33 cellular contexts compared by ENCODE assay signal in the genomic region with DNA sequence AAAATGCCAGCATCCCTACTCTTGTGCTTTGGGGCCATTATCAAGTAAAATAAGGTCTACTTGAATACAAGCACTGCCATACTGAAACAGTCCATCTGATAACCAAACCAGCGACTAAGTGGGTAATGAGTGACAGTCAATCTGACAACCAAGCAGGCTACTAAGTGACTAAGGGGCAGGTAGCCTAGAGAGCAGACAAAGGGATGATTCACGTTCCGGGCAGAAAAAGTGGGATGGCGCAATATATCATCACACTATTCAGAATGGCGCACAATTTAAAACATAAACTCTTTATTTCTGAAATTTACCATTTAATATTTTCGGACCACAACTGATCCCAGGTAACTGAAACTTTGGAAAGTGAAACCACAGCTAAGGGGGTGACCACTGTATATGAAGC. TPM values are rescaled to one million over a fixed set of nuclear protein-coding genes. Genes with fewer than 3 reads are reported as not detected.
DNase-seq lines count a peak whose midpoint lies in the region; ATAC-seq and TF ChIP-seq lines count a peak whose summit lies in the region.
"Had no signal": no experiment of that assay in that cellular context is flagged by ENCODE, and none has a peak within 500 bp of the region (broad histone marks: within the 10 kb centered on the region; RNA-seq: fewer than 3 reads in every experiment).

No MANE protein-coding gene starts in this region.

- no peaks in the 10 kb centered on the region for H3K36me3 ChIP-seq in mammary epithelial cell (ENCODE audit: insufficient read depth, low read length)
- H3K36me3 ChIP-seq in upper lobe of left lung = no peaks in the 10 kb centered on the region
- no peaks in the 10 kb centered on the region for H3K36me3 ChIP-seq in prostate gland
- H3K36me3 ChIP-seq: cardiac muscle cell, left ventricle myocardium inferior, MG63, stomach had no signal

- no peaks in the 10 kb centered on the region for H3K27me3 ChIP-seq in mammary epithelial cell (ENCODE audit: insufficient read depth, low read length)
- H3K27me3 ChIP-seq in upper lobe of left lung = no peaks in the 10 kb centered on the region
- H3K27me3 ChIP-seq in prostate gland (replicated peaks; ENCODE audit: insufficient read depth) = no peaks in the 10 kb centered on the region
- H3K27me3 ChIP-seq: cardiac muscle cell, MG63, stomach had no signal

- no peak overlapping the region for H3K9ac ChIP-seq in mammary epithelial cell (ENCODE audit: insufficient read depth, low read length)

- H3K9me3 Mint-ChIP-seq in HFFc6 = no peaks in the 10 kb centered on the region
- H3K9me3 Mint-ChIP-seq: activated B cell treated with CpG ODN at 0.5 μM for 24 hours; activated CD4-positive, alpha-beta T cell treated with anti-CD3 and anti-CD28 coated beads, Interleukin-2, amount 10 ng/mL, durations not matched to agents 7 days and 5 days; GM23338 had no signal

- dilution Hi-C loops in mammary epithelial cell (cut with HindIII; ENCODE audit: low sequenced_read_pairs) = no loop called here

- H3K36me3 Mint-ChIP-seq in HFFc6 (ENCODE audit: low read depth) = peaks cover 86% of the 10 kb centered on the region
- H3K36me3 Mint-ChIP-seq: activated naive CD8-positive, alpha-beta T cell; CD14-positive monocyte had no signal

- no peak overlapping the region for H3K4me2 ChIP-seq in mammary epithelial cell (ENCODE audit: insufficient read depth, low read depth, low read length)
- H3K4me2 ChIP-seq: GM23338 had no signal

- WGBS in mammary epithelial cell (ENCODE audit: low coverage, missing lambda C conversion rate) = 71% methylated on average over 6 of the region's 6 CpGs
- 93 to 95% methylated on average over 6 of the region's 6 CpGs for WGBS in upper lobe of left lung, 2 donors
- WGBS in prostate gland = 95% methylated on average over 6 of the region's 6 CpGs

- H3K9me3 ChIP-seq in mammary epithelial cell (replicated peaks; ENCODE audit: insufficient read depth, low read length) (no peaks in the 10 kb centered on the region), upper lobe of left lung (no peaks in the 10 kb centered on the region), prostate gland (no peaks in the 10 kb centered on the region)
- H3K9me3 ChIP-seq: Caco-2, left ventricle myocardium inferior, MG63, stomach had no signal

- H3K4me1 ChIP-seq in mammary epithelial cell (ENCODE audit: insufficient read depth, low read length) (peaks cover 3% of the 10 kb centered on the region), upper lobe of left lung (peaks cover 0 to 9% (median under 1%) of the 10 kb centered on the region in 4 donors), prostate gland (replicated peaks) (no peaks in the 10 kb centered on the region)
- H3K4me1 ChIP-seq: Caco-2 had no signal

- peaks cover 99% of the 10 kb centered on the region for H3K4me1 Mint-ChIP-seq in HFFc6 (ENCODE audit: low read depth)
- H3K4me1 Mint-ChIP-seq: activated B cell treated with CpG ODN at 0.5 μM for 24 hours; activated CD4-positive, alpha-beta T cell treated with anti-CD3 and anti-CD28 coated beads, Interleukin-2, amount 10 ng/mL, durations not matched to agents 7 days and 5 days; CD14-positive monocyte had no signal

- in situ Hi-C loops in mammary epithelial cell (cut with MboI; ENCODE audit: low sequenced_read_pairs in 2 of 2) = no loop called here

- no peak overlapping the region; the same call in 1 of the 2 replicates for H3K4me3 Mint-ChIP-seq in HFFc6
- H3K4me3 Mint-ChIP-seq: activated B cell treated with CpG ODN at 0.5 μM for 24 hours; activated CD4-positive, alpha-beta T cell treated with anti-CD3 and anti-CD28 coated beads, Interleukin-2, amount 10 ng/mL, durations not matched to agents 7 days and 5 days; activated naive CD8-positive, alpha-beta T cell; CD14-positive monocyte; GM23338 had no signal

- DNase-seq in HFFc6 (no peak), NB4 (ENCODE audit: low read depth) (peak; percentile 7), mammary epithelial cell (peak; percentile 44), renal cortical epithelial cell (ENCODE audit: low read depth) (peak; percentile 22), upper lobe of left lung (no peak), prostate gland (ENCODE audit: low spot score) (no peak)
- DNase-seq: activated B cell treated with CpG ODN at 0.5 μM for 24 hours; activated CD4-positive, alpha-beta T cell treated with anti-CD3 and anti-CD28 coated beads, Interleukin-2, amount 10 ng/mL, durations not matched to agents 7 days and 5 days; activated effector memory CD4-positive, alpha-beta T cell treated with anti-CD3 and anti-CD28 coated beads, Interleukin-2, amount 50 U/mL, for 16 hours; activated T-cell treated with anti-CD3 and anti-CD28 coated beads, Interleukin-2, amount 50 U/mL, for 1 hour; aorta; Caco-2; effector CD4-positive, alpha-beta T cell; GF-D8; glutamatergic neuron; KBM-7; left ventricle myocardium inferior; MG63; NCI-H1417 treated with DMSO at 0.1 percent for 48 hours; NCI-H2081; NCI-H2227 treated with DMSO at 0.1 percent for 48 hours; NCI-H69; stimulated activated CD4-positive, alpha-beta T cell treated with anti-CD3 and anti-CD28 coated beads, Interleukin-4, amount 100 ng/mL, for 1 hour; stomach had no signal

- TF ChIP-seq CTCF in HFFc6 (IDR thresholded peaks at IDR 0.05) (no peak), NB4 (IDR thresholded peaks at IDR 0.05; ENCODE audit: low read depth, low read length) (no peak), mammary epithelial cell (conservative IDR thresholded peaks at IDR 0.05 in 1 of 2, IDR thresholded peaks at IDR 0.05 in 1 of 2; ENCODE audit: extremely low read depth in 1 of 2, insufficient read depth in 1 of 2, low read depth in 1 of 2, low read length in 2 of 2) (no peak), upper lobe of left lung (IDR thresholded peaks at IDR 0.05) (no peak), prostate gland (IDR thresholded peaks at IDR 0.05) (no peak)

- no peaks in the 10 kb centered on the region for H3K79me2 ChIP-seq in mammary epithelial cell (ENCODE audit: insufficient read depth, low read length)

- H3K27me3 Mint-ChIP-seq in HFFc6 (ENCODE audit: insufficient read depth) = peaks cover 9% of the 10 kb centered on the region
- H3K27me3 Mint-ChIP-seq: progenitor cell of endocrine pancreas had no signal

- no peaks in the 10 kb centered on the region for H4K20me1 ChIP-seq in mammary epithelial cell (ENCODE audit: insufficient read depth, low read length)

- no peak for TF ChIP-seq EP300 in upper lobe of left lung (IDR thresholded peaks at IDR 0.05)

- no peak for ATAC-seq in GM19395 (IDR thresholded peaks at IDR 0.05; ENCODE audit: unreplicated experiment)
- ATAC-seq in upper lobe of left lung (ENCODE audit: low FRiP score in 2 of 2) = no peak
- ATAC-seq: GM23338 had no signal

- H3K27ac ChIP-seq in mammary epithelial cell (ENCODE audit: insufficient read depth, low read depth, low read length) = no peak overlapping the region
- no peak overlapping the region for H3K27ac ChIP-seq in upper lobe of left lung
- H3K27ac ChIP-seq in prostate gland = no peak overlapping the region
- H3K27ac ChIP-seq: cardiac muscle cell, epithelial cell of prostate, stomach had no signal

- intact Hi-C loops in mammary epithelial cell (cut with micrococcal nuclease) (no loop called here), prostate gland (cut with DNase I) (no loop called here)

- H3K4me3 ChIP-seq in NB4 (ENCODE audit: low read depth, low read length) = no peak overlapping the region
- H3K4me3 ChIP-seq in mammary epithelial cell (replicated peaks in 1 of 3; ENCODE audit: insufficient read depth in 1 of 3, low read depth in 2 of 3, low read length in 3 of 3) = no peak overlapping the region
- H3K4me3 ChIP-seq in upper lobe of left lung = no peak overlapping the region
- no peak overlapping the region for H3K4me3 ChIP-seq in prostate gland
- H3K4me3 ChIP-seq: cardiac muscle cell, GM23338, left ventricle myocardium inferior, MG63, stomach had no signal

- peak overlapping the region; percentile 97; the same call in 1 of the 2 replicates for H3K27ac Mint-ChIP-seq in HFFc6
- H3K27ac Mint-ChIP-seq: activated B cell treated with CpG ODN at 0.5 μM for 24 hours; activated CD4-positive, alpha-beta T cell treated with anti-CD3 and anti-CD28 coated beads, Interleukin-2, amount 10 ng/mL, durations not matched to agents 7 days and 5 days; activated naive CD8-positive, alpha-beta T cell; GM23338; progenitor cell of endocrine pancreas had no signal

- CTCF ChIA-PET in mammary epithelial cell (lab: Charles Lee; ENCODE audit: low non-redundant PET) = no interaction called here

- no peak for TF ChIP-seq POLR2A in NB4 (IDR thresholded peaks at IDR 0.05; ENCODE audit: extremely low read depth, insufficient read length)
- TF ChIP-seq POLR2A in upper lobe of left lung (IDR thresholded peaks at IDR 0.05) = no peak
- TF ChIP-seq POLR2A in prostate gland (IDR thresholded peaks at IDR 0.05) = no peak

- no TSS peak for BruUV-seq in mammary epithelial cell (replicated peaks; lab: Mats Ljungman, UMichigan)

- H2AFZ ChIP-seq in mammary epithelial cell (ENCODE audit: low read depth, low read length) = no peak overlapping the region
- H2AFZ ChIP-seq: GM23338 had no signal

RNA-seq across cellular contexts. Expression of a gene that starts 17.7 kb away (rescaled TPM):
- 10 to 100 TPM; 44.4 to 53.8 (median 51.0) TPM for total RNA-seq in HFFc6 (2021; fragmentation: NEBNext Ultra II Directional; extraction: Animal tissue kit (Norgen Biotek cat#: 25700))
- total RNA-seq in mammary epithelial cell (1 to 10 TPM in 1 of 2 donors, under 1 TPM in 1; 0.17 to 1.3 TPM), renal cortical epithelial cell (4.9 TPM in 1 of 2 replicates, not detected in the other), upper lobe of left lung (1 to 10 TPM in 3 of 6 donors, under 1 TPM in 1, not detected in 2; 0.46 to 3.0 (median 1.6) TPM), prostate gland (1 to 10 TPM; 1.1 to 1.4 TPM)
- polyA plus RNA-seq in mammary epithelial cell = not detected
- polyA minus RNA-seq in mammary epithelial cell = not detected
- total RNA-seq: activated B cell treated with CpG ODN at 0.5 μM for 24 hours; activated CD4-positive, alpha-beta T cell treated with anti-CD3 and anti-CD28 coated beads, Interleukin-2, amount 10 ng/mL, durations not matched to agents 7 days and 5 days; Caco-2; HT-29; T-helper 1 cell treated with Interleukin-12 subunit alpha and Interleukin-12 subunit beta and Interleukin-4 antibody, amounts not matched to agents 30 ng/mL and 1 ng/mL, for 36 hours had no signal
- polyA plus RNA-seq: cardiac muscle cell, CD14-positive monocyte had no signal

Comparison
In these comparisons a context has a peak if more than half of its experiments do, and no peak if none do; other contexts are left out.
1. DNase-seq: peak in NB4 (single experiment), mammary epithelial cell (single experiment) and renal cortical epithelial cell (single experiment); none in HFFc6 (single experiment), upper lobe of left lung (0 of 2) and prostate gland (single experiment).